Comparison of ENCODE assay signal across 8 cellular contexts in the genomic region with DNA sequence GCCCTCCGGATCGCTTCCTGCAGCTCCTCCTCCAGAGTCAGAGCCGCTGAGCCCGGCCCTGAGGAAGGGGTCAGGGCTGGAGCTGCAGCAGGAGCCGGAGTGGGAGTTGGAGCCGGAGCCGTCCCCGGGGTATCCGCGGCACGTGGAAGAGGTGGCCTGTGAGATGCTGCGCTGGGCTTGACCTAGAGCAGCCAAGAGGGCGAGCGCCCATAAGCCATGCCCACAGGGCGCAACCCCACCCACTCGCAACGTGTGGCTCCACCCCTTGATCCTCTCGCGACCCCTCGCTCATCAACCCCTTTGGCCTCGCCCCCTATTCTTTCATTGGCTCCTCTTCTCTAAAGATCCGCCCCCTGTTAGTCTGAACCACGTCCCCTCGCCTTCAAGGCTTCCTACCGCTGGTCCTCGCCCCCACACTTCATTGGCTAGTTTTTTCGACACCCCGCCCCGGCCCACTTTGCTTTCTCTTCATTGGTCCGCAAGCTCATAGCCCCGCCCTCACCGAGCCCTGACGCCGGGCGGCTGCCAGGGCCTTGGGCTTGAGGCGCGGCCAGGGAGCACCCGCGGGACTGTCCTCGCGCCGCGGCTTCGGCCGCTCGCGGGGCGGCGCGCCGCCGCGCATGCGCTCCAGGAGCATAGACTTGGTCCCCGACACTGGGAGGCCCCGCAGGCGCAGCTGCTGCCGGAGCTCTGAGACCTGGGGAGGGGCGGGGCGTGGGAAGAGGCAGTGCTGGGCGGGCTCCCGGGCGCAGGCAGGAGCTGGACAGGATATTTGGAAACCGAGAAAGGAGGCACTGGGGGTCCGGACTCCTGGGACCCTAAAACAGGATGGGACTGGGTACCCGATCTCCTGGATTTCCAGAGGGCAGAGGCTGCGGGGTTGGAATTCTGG. TPM values are rescaled to one million over a fixed set of nuclear protein-coding genes. Genes with fewer than 3 reads are reported as not detected.
DNase-seq lines count a peak whose midpoint lies in the region; ATAC-seq and TF ChIP-seq lines count a peak whose summit lies in the region.

No MANE protein-coding gene starts in this region.

- peak overlapping the region; percentile 84 to 86 for H3K4me3 ChIP-seq in duodenal mucosa (ENCODE audit: low read depth in 1 of 2, low read length in 2 of 2)
- peak overlapping the region; percentile 54 to 68 (median 62) for H3K4me3 ChIP-seq in right lobe of liver

- WGBS in right lobe of liver (ENCODE audit: insufficient coverage, low coverage, low lambda C conversion rate, missing lambda C conversion rate) = under 1% methylated on average over 51 of the region's 67 CpGs

- no peaks in the 10 kb centered on the region for H3K36me3 ChIP-seq in duodenal mucosa (ENCODE audit: control insufficient read depth in 1 of 2, insufficient read depth in 2 of 2, low read length in 2 of 2)
- no peaks in the 10 kb centered on the region for H3K36me3 ChIP-seq in right lobe of liver

- H3K27ac ChIP-seq in C4-2B (peak overlapping the region; percentile 76), duodenal mucosa (ENCODE audit: low read depth, low read length) (peak overlapping the region; percentile 51), right lobe of liver (peak overlapping the region; percentile 44 to 72 (median 59))

- TF ChIP-seq CTCF in C4-2B (conservative IDR thresholded peaks at IDR 0.05) (no peak), right lobe of liver (IDR thresholded peaks at IDR 0.05) (peak in 1 of 4 donors; percentile 18)

- ATAC-seq in GM19372 (IDR thresholded peaks at IDR 0.05; ENCODE audit: low read depth, unreplicated experiment) (peak; percentile 87), HG03521 (IDR thresholded peaks at IDR 0.05; ENCODE audit: unreplicated experiment) (peak; percentile 90), right lobe of liver (peak; percentile 90 to 95 (median 93))

- H3K27me3 ChIP-seq in duodenal mucosa (ENCODE audit: control insufficient read depth in 1 of 2, insufficient read depth in 2 of 2, low read length in 2 of 2) (no peaks in the 10 kb centered on the region), right lobe of liver (no peaks in the 10 kb centered on the region)

- peak overlapping the region; percentile 77 to 92 for H3K9ac ChIP-seq in duodenal mucosa (ENCODE audit: low read depth in 1 of 2, low read length in 2 of 2)

- H3K9me3 ChIP-seq in duodenal mucosa (ENCODE audit: control insufficient read depth in 1 of 2, low read length in 2 of 2) = peaks cover 0 to 3% of the 10 kb centered on the region in 2 donors
- H3K9me3 ChIP-seq in right lobe of liver = no peaks in the 10 kb centered on the region

- peak; percentile 99 for DNase-seq in NCI-H748 treated with DMSO at 0.1 percent for 48 hours (lab: John Stamatoyannopoulos, UW)
- DNase-seq in activated CD4-positive, alpha-beta T cell treated with anti-CD3 and anti-CD28 coated beads, Interleukin-2, amount 50 U/mL, for 48 hours = peak; percentile 99
- DNase-seq in right lobe of liver = peak; percentile 99
- peak; percentile 98 for DNase-seq in stimulated activated CD4-positive, alpha-beta T cell treated with anti-CD3 and anti-CD28 coated beads, Interleukin-4, amount 100 ng/mL, for 24 hours

- peak; percentile 60 for TF ChIP-seq POLR2A in right lobe of liver (IDR thresholded peaks at IDR 0.05)

- intact Hi-C loops in right lobe of liver (cut with DNase I) = no loop called here

- H3K4me1 ChIP-seq in duodenal mucosa (ENCODE audit: control insufficient read depth in 1 of 2, insufficient read depth in 2 of 2, low read length in 2 of 2) (peaks cover 29 to 33% of the 10 kb centered on the region in 2 donors), right lobe of liver (peaks cover 0 to 3% (median 0%) of the 10 kb centered on the region in 4 donors)

RNA-seq across cellular contexts. Expression of gene MAMSTR, which starts 5.4 kb away (rescaled TPM):
- under 1 TPM in 5 of 6 experiments, not detected in 1; 0.22 to 0.37 (median 0.24) TPM for total RNA-seq in right lobe of liver

RNA-seq across cellular contexts. Expression of gene FUT2, which starts 18.3 kb away (rescaled TPM):
- total RNA-seq in right lobe of liver = 1 to 10 TPM in 1 of 6 experiments, not detected in 5; 2.6 TPM

RNA-seq across cellular contexts. Expression of gene RASIP1, which starts 26.3 kb away (rescaled TPM):
- 1 to 10 TPM; 2.7 to 6.7 (median 4.9) TPM for total RNA-seq in right lobe of liver

RNA-seq across cellular contexts. Expression of gene IZUMO1, which starts 32.6 kb away (rescaled TPM):
- under 1 TPM in 5 of 6 experiments, not detected in 1; 0.10 to 0.35 (median 0.13) TPM for total RNA-seq in right lobe of liver

RNA-seq across cellular contexts. Expression of gene FUT1, which starts 38.3 kb away (rescaled TPM):
- total RNA-seq in right lobe of liver = 1 to 10 TPM in 3 of 6 experiments, under 1 TPM in 3; 0.22 to 1.9 (median 0.93) TPM

Comparison
In these comparisons a context has a peak if more than half of its experiments do, and no peak if none do; other contexts are left out.
1. Peak in every context shown above with its lines: DNase-seq, ATAC-seq, H3K4me3 ChIP-seq and H3K27ac ChIP-seq.